Comparison of ENCODE assay signal across 10 cellular contexts in genomic region chrX:19554786-19555185, GRCh38. TPM values are rescaled to one million over a fixed set of nuclear protein-coding genes. Genes with fewer than 3 reads are reported as not detected.
DNase-seq lines count a peak whose midpoint lies in the region; ATAC-seq and TF ChIP-seq lines count a peak whose summit lies in the region.
"Had no signal": no experiment of that assay in that cellular context is flagged by ENCODE, and none has a peak within 500 bp of the region (broad histone marks: within the 10 kb centered on the region; RNA-seq: fewer than 3 reads in every experiment).

No MANE protein-coding gene starts in this region.

- no peak overlapping the region for H3K9ac ChIP-seq in IMR-90 (ENCODE audit: low read depth, low read length)

- dilution Hi-C loops in IMR-90 (cut with HindIII; ENCODE audit: low sequenced_read_pairs, unreplicated experiment), result no loop called here

- H2AK9ac ChIP-seq in IMR-90 (replicated peaks; ENCODE audit: low read depth, low read length, poor library complexity), result no peak overlapping the region

- H3K4ac ChIP-seq in IMR-90 (ENCODE audit: low read depth, low read length), result no peak overlapping the region

- no peak overlapping the region for H3K56ac ChIP-seq in IMR-90 (ENCODE audit: extremely low read depth, insufficient read depth, low read length)

- peaks cover 0 to 3% of the 10 kb centered on the region in 2 experiments; a peak in 3 of 4 replicates for H3K79me1 ChIP-seq in IMR-90 (ENCODE audit: low read depth in 1 of 2, low read length in 2 of 2)

- peak; percentile 75 for ATAC-seq in IMR-90 (ENCODE audit: low read depth)
- no peak for ATAC-seq in GM19455 (IDR thresholded peaks at IDR 0.05; ENCODE audit: unreplicated experiment)
- ATAC-seq: A549 had no signal

- no peak overlapping the region for H3K14ac ChIP-seq in IMR-90 (replicated peaks; ENCODE audit: low read depth, low read length)

- H3K27me3 ChIP-seq in IMR-90 (ENCODE audit: control insufficient read depth, insufficient read depth, low read length), result no peaks in the 10 kb centered on the region

- peaks cover 2% of the 10 kb centered on the region; the same call in 1 of the 2 replicates for H3K4me1 ChIP-seq in IMR-90 (ENCODE audit: control insufficient read depth, insufficient read depth, low read length)
- H3K4me1 ChIP-seq: A549 had no signal

- no peak overlapping the region for H2BK15ac ChIP-seq in IMR-90 (ENCODE audit: low read depth, low read length)

- H4K91ac ChIP-seq in IMR-90 (ENCODE audit: insufficient read depth, low read depth, low read length), result no peak overlapping the region

- no peak overlapping the region for H2AFZ ChIP-seq in IMR-90 (replicated peaks; ENCODE audit: low read length, poor library complexity)

- in situ Hi-C loops in IMR-90 (cut with MboI; ENCODE audit: low sequenced_read_pairs), result no loop called here

- intact Hi-C loops in IMR-90 (cut with micrococcal nuclease), result no loop called here

- H3K9me3 ChIP-seq in IMR-90 (ENCODE audit: control insufficient read depth, insufficient read depth, low read length), result no peaks in the 10 kb centered on the region
- H3K9me3 ChIP-seq: A549 had no signal

- TF ChIP-seq POLR2A in IMR-90 (IDR thresholded peaks at IDR 0.05; ENCODE audit: low read depth, low read length), result no peak

- CTCF ChIA-PET in IMR-90 (lab: Yijun Ruan, JAX), result no interaction called here

- H4K8ac ChIP-seq in IMR-90 (ENCODE audit: low read depth in 2 of 2, low read length in 2 of 2), result no peak overlapping the region; a peak in 1 of 4 replicates

- no peak overlapping the region for H4K5ac ChIP-seq in IMR-90 (ENCODE audit: low read depth, low read length)

- no peak overlapping the region for H3K23ac ChIP-seq in IMR-90 (ENCODE audit: low read depth, low read length)

- no peak for TF ChIP-seq CTCF in IMR-90 (conservative IDR thresholded peaks at IDR 0.05; ENCODE audit: low read depth, low read length)

- no peak for TF ChIP-seq RAD21 in IMR-90 (IDR thresholded peaks at IDR 0.05; ENCODE audit: low read length)

- no TSS peak for BruUV-seq in IMR-90 (replicated peaks; lab: Mats Ljungman, UMichigan)

- POLR2A ChIA-PET in IMR-90 (lab: Charles Lee; ENCODE audit: unreplicated experiment), result no interaction called here

- H3K9me1 ChIP-seq in IMR-90 (ENCODE audit: insufficient read depth, low read length), result peaks cover 3% of the 10 kb centered on the region; the same call in 1 of the 2 replicates

- WGBS in IMR-90 (ENCODE audit: extremely low coverage in 2 of 2, insufficient read length in 1 of 2), 2 experiments, result 38% methylated on average over 1 of the region's 3 CpGs; no CpG with 5 or more reads in 1 of the 2 experiments

- no peak overlapping the region for H3K4me3 ChIP-seq in IMR-90 (ENCODE audit: insufficient read depth, low read depth, low read length)
- H3K4me3 ChIP-seq: A549 had no signal

- H2AK5ac ChIP-seq in IMR-90 (ENCODE audit: low read depth, low read length), result no peak overlapping the region

- peak; percentile 44 for DNase-seq in NOMO-1 treated with DMSO at 0.1 percent for 48 hours (lab: John Stamatoyannopoulos, UW; ENCODE audit: unreplicated experiment)
- DNase-seq in NOMO-1 treated with dmso at 0.1 percent for 144 hours (lab: John Stamatoyannopoulos, UW; ENCODE audit: unreplicated experiment), result no peak
- DNase-seq in IMR-90, result peak; percentile 83
- DNase-seq in amniotic epithelial cell (ENCODE audit: low read depth), result peak; percentile 76
- peak; percentile 49 for DNase-seq in stimulated activated CD4-positive, alpha-beta T cell treated with anti-CD3 and anti-CD28 coated beads, Interleukin-4, amount 100 ng/mL, for 24 hours
- no peak for DNase-seq in cortex of kidney (lab: John Stamatoyannopoulos, UW)
- DNase-seq in A172 (ENCODE audit: low spot score), result no peak
- DNase-seq: NCI-H446 treated with DMSO at 0.1 percent for 48 hours had no signal

- H3K4me2 ChIP-seq in IMR-90 (ENCODE audit: low read depth, low read length), result no peak overlapping the region; the same call in 1 of the 2 replicates
- H3K4me2 ChIP-seq: A549 had no signal

- H2BK20ac ChIP-seq in IMR-90 (ENCODE audit: low read depth, low read length), result no peak overlapping the region

- H4K20me1 ChIP-seq in IMR-90 (ENCODE audit: insufficient read depth, low read length), result no peaks in the 10 kb centered on the region; the same call in 1 of the 2 replicates

- no peaks in the 10 kb centered on the region for H3K36me3 ChIP-seq in IMR-90 (ENCODE audit: control insufficient read depth, insufficient read depth, low read length)

- no peak overlapping the region for H2BK120ac ChIP-seq in IMR-90 (ENCODE audit: low read depth, low read length)

- no peak overlapping the region for H2BK5ac ChIP-seq in IMR-90 (ENCODE audit: low read depth, low read length, poor library complexity, severe bottlenecking)

- H3K27ac ChIP-seq in IMR-90 (ENCODE audit: insufficient read depth, low read length), result no peak overlapping the region
- H3K27ac ChIP-seq: A549 had no signal

- no peak overlapping the region for H3K18ac ChIP-seq in IMR-90 (ENCODE audit: low read depth, low read length)

TF ChIP-seq in IMR-90, 13 proteins besides CTCF, POLR2A, EP300 and RAD21:
- TF ChIP-seq, protein P1, sequence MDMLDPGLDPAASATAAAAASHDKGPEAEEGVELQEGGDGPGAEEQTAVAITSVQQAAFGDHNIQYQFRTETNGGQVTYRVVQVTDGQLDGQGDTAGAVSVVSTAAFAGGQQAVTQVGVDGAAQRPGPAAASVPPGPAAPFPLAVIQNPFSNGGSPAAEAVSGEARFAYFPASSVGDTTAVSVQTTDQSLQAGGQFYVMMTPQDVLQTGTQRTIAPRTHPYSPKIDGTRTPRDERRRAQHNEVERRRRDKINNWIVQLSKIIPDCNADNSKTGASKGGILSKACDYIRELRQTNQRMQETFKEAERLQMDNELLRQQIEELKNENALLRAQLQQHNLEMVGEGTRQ (IDR thresholded peaks at IDR 0.05; ENCODE audit: low read depth, low read length), result no peak
- TF ChIP-seq, protein P2, sequence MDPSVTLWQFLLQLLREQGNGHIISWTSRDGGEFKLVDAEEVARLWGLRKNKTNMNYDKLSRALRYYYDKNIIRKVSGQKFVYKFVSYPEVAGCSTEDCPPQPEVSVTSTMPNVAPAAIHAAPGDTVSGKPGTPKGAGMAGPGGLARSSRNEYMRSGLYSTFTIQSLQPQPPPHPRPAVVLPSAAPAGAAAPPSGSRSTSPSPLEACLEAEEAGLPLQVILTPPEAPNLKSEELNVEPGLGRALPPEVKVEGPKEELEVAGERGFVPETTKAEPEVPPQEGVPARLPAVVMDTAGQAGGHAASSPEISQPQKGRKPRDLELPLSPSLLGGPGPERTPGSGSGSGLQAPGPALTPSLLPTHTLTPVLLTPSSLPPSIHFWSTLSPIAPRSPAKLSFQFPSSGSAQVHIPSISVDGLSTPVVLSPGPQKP (IDR thresholded peaks at IDR 0.05; ENCODE audit: borderline replicate concordance, low read depth, low read length), result no peak
- TF ChIP-seq NFE2L2 (IDR thresholded peaks at IDR 0.05; ENCODE audit: low read depth, low read length) (no peak), MAFK (IDR thresholded peaks at IDR 0.05; ENCODE audit: low read depth, low read length) (no peak), SMC3 (IDR thresholded peaks at IDR 0.05; ENCODE audit: low read depth, low read length) (no peak), BHLHE40 (IDR thresholded peaks at IDR 0.05; ENCODE audit: low read depth, low read length) (no peak), FOS (IDR thresholded peaks at IDR 0.05; ENCODE audit: low read depth, low read length) (no peak), CHD1 (IDR thresholded peaks at IDR 0.05; ENCODE audit: low read depth, low read length) (no peak), MAZ (IDR thresholded peaks at IDR 0.05; ENCODE audit: borderline replicate concordance, low read depth, low read length) (no peak), MXI1 (IDR thresholded peaks at IDR 0.05; ENCODE audit: borderline replicate concordance, low read depth, low read length) (no peak), CEBPB (IDR thresholded peaks at IDR 0.05; ENCODE audit: low read depth, low read length) (no peak), RCOR1 (IDR thresholded peaks at IDR 0.05; ENCODE audit: insufficient replicate concordance, low read length) (no peak), RFX5 (IDR thresholded peaks at IDR 0.05; ENCODE audit: low read depth, low read length) (no peak)
TF ChIP-seq in IMR-90: peak in this region for 0.

RNA-seq across cellular contexts. Expression of gene MAP3K15, which starts 39.5 kb away (rescaled TPM):
- total RNA-seq in IMR-90 (2012; rRNA removed), result under 0.01 TPM in 2 replicates
- 0.10 and 0.13 TPM in 2 replicates for polyA plus RNA-seq in IMR-90 (2012; rRNA removed)
- 0.13 and 0.18 TPM in 2 replicates for polyA plus RNA-seq in IMR-90 (2012; cell fraction: cytosol; rRNA removed)
- polyA plus RNA-seq in IMR-90 (2012; cell fraction: nucleus; rRNA removed; ENCODE audit: low replicate concordance), result 0.03 and 0.21 TPM in 2 replicates
- total RNA-seq in A172 (2014; rRNA removed; shearing (Covaris generic)), result 0.86 and 1.4 TPM in 2 replicates

Comparison
In these comparisons a context has a peak if more than half of its experiments do, and no peak if none do; other contexts are left out.
1. DNase-seq: peak in NOMO-1 treated with DMSO at 0.1 percent for 48 hours (single experiment), IMR-90 (single experiment), amniotic epithelial cell (single experiment) and stimulated activated CD4-positive, alpha-beta T cell treated with anti-CD3 and anti-CD28 coated beads, Interleukin-4, amount 100 ng/mL, for 24 hours (single experiment); none in NOMO-1 treated with dmso at 0.1 percent for 144 hours (single experiment), cortex of kidney (single experiment) and A172 (single experiment).